Comparison of ENCODE assay signal across 8 cellular contexts in genomic region chr18:72543362-72544055, GRCh38. TPM values are rescaled to one million over a fixed set of nuclear protein-coding genes. Genes with fewer than 3 reads are reported as not detected.
DNase-seq lines count a peak whose midpoint lies in the region; ATAC-seq, FAIRE-seq and TF ChIP-seq lines count a peak whose summit lies in the region.

No MANE protein-coding gene starts in this region.

- CTCF ChIA-PET in endothelial cell of umbilical vein (lab: Charles Lee) = interaction anchor here (0.7 to 2.9 kb wide), 25 partner anchors 9 to 1944 kb away, joined by 3 to 94 read pairs (median 4); no protein-coding TSS in a partner anchor

- no CpG with 5 or more reads among the region's 73 CpGs for WGBS in trophoblast cell (ENCODE audit: extremely low coverage, insufficient coverage, insufficient read length)

- H3K27me3 ChIP-seq in endothelial cell of umbilical vein (ENCODE audit: control insufficient read depth in 2 of 2, insufficient read depth in 2 of 2, low read length in 2 of 2) = peaks cover 25 to 53% of the 10 kb centered on the region in 2 experiments
- peaks cover 34% of the 10 kb centered on the region for H3K27me3 ChIP-seq in trophoblast cell (ENCODE audit: insufficient read depth, low read length)

- H3K4me1 ChIP-seq in endothelial cell of umbilical vein (ENCODE audit: control insufficient read depth, extremely low read depth, insufficient read depth, low read length) (peaks cover 16% of the 10 kb centered on the region), trophoblast cell (ENCODE audit: control insufficient read depth in 1 of 2, insufficient read depth in 2 of 2, low read length in 2 of 2) (peaks cover 17 to 18% of the 10 kb centered on the region in 2 experiments)

- H3K9me1 ChIP-seq in endothelial cell of umbilical vein (replicated peaks; ENCODE audit: control insufficient read depth, extremely low read depth, insufficient read depth, low read length) = no peaks in the 10 kb centered on the region

- DNase-seq in GM12892 (ENCODE audit: insufficient read length) (peak; percentile 10), NCI-H510A treated with DMSO at 0.1 percent for 48 hours (lab: John Stamatoyannopoulos, UW) (peak; percentile 63), endothelial cell of umbilical vein (ENCODE audit: low read depth, low spot score) (peak; percentile 10), trophoblast cell (no peak), GM19239 (ENCODE audit: insufficient read length, low spot score) (no peak), GM03348 (ENCODE audit: low spot score) (no peak), GM20000 (ENCODE audit: low spot score) (no peak)

- no peak overlapping the region for H3K23ac ChIP-seq in trophoblast cell (ENCODE audit: low read length)

- no peak overlapping the region for H2AK5ac ChIP-seq in trophoblast cell (ENCODE audit: low read length)

- H3K18ac ChIP-seq in trophoblast cell (ENCODE audit: low read length) = no peak overlapping the region

- no peaks in the 10 kb centered on the region for H3K9me3 ChIP-seq in endothelial cell of umbilical vein (replicated peaks; ENCODE audit: control insufficient read depth, insufficient read depth, low read length)
- H3K9me3 ChIP-seq in trophoblast cell (ENCODE audit: insufficient read depth, low read depth, low read length) = peaks cover 2% of the 10 kb centered on the region

- no peak overlapping the region for H4K12ac ChIP-seq in trophoblast cell (ENCODE audit: low read depth, low read length)

- no peak overlapping the region for H2BK12ac ChIP-seq in trophoblast cell (ENCODE audit: low read length)

- BruUV-seq in endothelial cell of umbilical vein (replicated peaks; lab: Mats Ljungman, UMichigan) = no TSS peak

- intact Hi-C loops in endothelial cell of umbilical vein (cut with micrococcal nuclease) = loop anchor here (1.0 to 2.0 kb wide), 7 partner anchors 224 to 1944 kb away; no protein-coding TSS in a partner anchor

- no peak overlapping the region for H2BK120ac ChIP-seq in trophoblast cell (ENCODE audit: insufficient read depth, low read length, poor library complexity)

- FAIRE-seq in GM12892 (lab: Jason Lieb, UNC) (no peak), endothelial cell of umbilical vein (lab: Jason Lieb, UNC) (no peak), GM19239 (lab: Jason Lieb, UNC) (no peak)

- TF ChIP-seq CTCF in endothelial cell of umbilical vein (IDR thresholded peaks at IDR 0.05; ENCODE audit: extremely low read depth in 1 of 2, insufficient read depth in 1 of 2, low read depth in 1 of 2, low read length in 2 of 2) (no peak), GM20000 (IDR thresholded peaks at IDR 0.05; ENCODE audit: extremely low read depth, missing control alignments) (no peak)

- H4K20me1 ChIP-seq in endothelial cell of umbilical vein (replicated peaks; ENCODE audit: control insufficient read depth, extremely low read depth, insufficient read depth, low read length) = no peaks in the 10 kb centered on the region

- H3K79me1 ChIP-seq in trophoblast cell (ENCODE audit: low read length) = no peaks in the 10 kb centered on the region

- peak overlapping the region; percentile 23 to 58 (median 46) for H3K4me3 ChIP-seq in endothelial cell of umbilical vein (replicated peaks in 1 of 3; ENCODE audit: insufficient read depth in 1 of 3, low read depth in 1 of 3, low read length in 3 of 3)
- H3K4me3 ChIP-seq in trophoblast cell (ENCODE audit: low read depth, low read length) = peak overlapping the region; percentile 57

- ATAC-seq in GM18907 (IDR thresholded peaks at IDR 0.05; ENCODE audit: unreplicated experiment) = no peak

- H4K8ac ChIP-seq in trophoblast cell (ENCODE audit: low read depth, low read length) = no peak overlapping the region

- H2BK5ac ChIP-seq in trophoblast cell (ENCODE audit: low read depth, low read length, poor library complexity) = no peak overlapping the region

- POLR2A ChIA-PET in endothelial cell of umbilical vein (lab: Charles Lee) = no interaction called here

- H3K79me2 ChIP-seq in endothelial cell of umbilical vein (ENCODE audit: control insufficient read depth, insufficient read depth, low read length) (no peaks in the 10 kb centered on the region), trophoblast cell (ENCODE audit: control insufficient read depth, insufficient read depth, low read length, poor library complexity) (no peaks in the 10 kb centered on the region)

- H3K36me3 ChIP-seq in endothelial cell of umbilical vein (ENCODE audit: control insufficient read depth in 2 of 2, extremely low read depth in 1 of 2, insufficient read depth in 2 of 2, low read length in 2 of 2) (no peaks in the 10 kb centered on the region), trophoblast cell (ENCODE audit: control insufficient read depth in 1 of 2, insufficient read depth in 2 of 2, low read length in 2 of 2) (no peaks in the 10 kb centered on the region)

- dilution Hi-C loops in endothelial cell of umbilical vein (cut with MboI; ENCODE audit: extremely low pct_ligation_motif_present, low sequenced_read_pairs) = no loop called here

- H2AFZ ChIP-seq in endothelial cell of umbilical vein (ENCODE audit: low read depth, low read length) (peak overlapping the region; percentile 45), trophoblast cell (ENCODE audit: insufficient read depth, low read length, poor library complexity) (peak overlapping the region; percentile 1)

- no peak for TF ChIP-seq POLR2A in GM12892 (IDR thresholded peaks at IDR 0.05; ENCODE audit: low read depth, low read length)
- TF ChIP-seq POLR2A in endothelial cell of umbilical vein (IDR thresholded peaks at IDR 0.05; ENCODE audit: low read depth, low read length) = no peak

- H3K4me2 ChIP-seq in endothelial cell of umbilical vein (ENCODE audit: insufficient read depth, low read length) (peak overlapping the region; percentile 77), trophoblast cell (ENCODE audit: low read length) (peak overlapping the region; percentile 94)

- no peak overlapping the region for H3K14ac ChIP-seq in trophoblast cell (ENCODE audit: low read length)

- H3K27ac ChIP-seq in endothelial cell of umbilical vein (ENCODE audit: insufficient read depth, low read depth, low read length) (no peak overlapping the region), trophoblast cell (ENCODE audit: low read depth, low read length) (no peak overlapping the region)

- H3K4ac ChIP-seq in trophoblast cell (ENCODE audit: low read depth, low read length) = no peak overlapping the region

- H3K9ac ChIP-seq in endothelial cell of umbilical vein (replicated peaks; ENCODE audit: extremely low read depth, insufficient read depth, low read length) (no peak overlapping the region), trophoblast cell (ENCODE audit: low read length) (no peak overlapping the region)

- H4K91ac ChIP-seq in trophoblast cell (ENCODE audit: low read depth, low read length) = no peak overlapping the region

TF ChIP-seq in endothelial cell of umbilical vein, 7 proteins besides CTCF, POLR2A, EP300 and RAD21:
- no peak for TF ChIP-seq MAX (IDR thresholded peaks at IDR 0.05; ENCODE audit: insufficient read depth, insufficient read length)
- TF ChIP-seq EZH2 (IDR thresholded peaks at IDR 0.05; ENCODE audit: borderline replicate concordance, low read depth, low read length, severe bottlenecking) = peak; percentile 78
- TF ChIP-seq POLR2AphosphoS5 (IDR thresholded peaks at IDR 0.05; ENCODE audit: insufficient read depth, low read depth, low read length) = no peak

RNA-seq across cellular contexts. Expression of gene CBLN2, which starts 0.6 kb away (rescaled TPM):
- 0.83 TPM for polyA plus RNA-seq in GM12892 (2012; ENCODE audit: missing spikeins)
- total RNA-seq in endothelial cell of umbilical vein = 0.55 and 1.1 TPM in 2 replicates
- 1.1 TPM in 2 replicates for polyA plus RNA-seq in endothelial cell of umbilical vein
- polyA plus RNA-seq in endothelial cell of umbilical vein (2011; cell fraction: cytosol; rRNA removed) = 1.5 and 2.0 TPM in 2 replicates
- polyA plus RNA-seq in endothelial cell of umbilical vein (2011; cell fraction: nucleus; rRNA removed) = 2.6 and 3.3 TPM in 2 replicates
- 0.48 and 1.5 TPM in 2 replicates for polyA plus RNA-seq in endothelial cell of umbilical vein (2012)
- 0.73 and 1.3 TPM in 2 replicates for polyA minus RNA-seq in endothelial cell of umbilical vein
- not detected for polyA minus RNA-seq in endothelial cell of umbilical vein (2011; cell fraction: cytosol; rRNA and poly(A)+ RNA removed)
- 0.34 and 0.48 TPM in 2 replicates for polyA minus RNA-seq in endothelial cell of umbilical vein (2011; cell fraction: nucleus; rRNA and poly(A)+ RNA removed)
- 0.26 and 0.36 TPM in 2 replicates for polyA plus RNA-seq in trophoblast cell (2013)

Comparison
In these comparisons a context has a peak if more than half of its experiments do, and no peak if none do; other contexts are left out.
1. DNase-seq: peak in GM12892 (single experiment), NCI-H510A treated with DMSO at 0.1 percent for 48 hours (single experiment) and endothelial cell of umbilical vein (single experiment); none in trophoblast cell (0 of 2), GM19239 (single experiment), GM03348 (single experiment) and GM20000 (single experiment).